8 cellular contexts compared by ENCODE assay signal in genomic region chr19:5339950-5340636, GRCh38. TPM values are rescaled to one million over a fixed set of nuclear protein-coding genes. Genes with fewer than 3 reads are reported as not detected.
DNase-seq lines count a peak whose midpoint lies in the region; ATAC-seq and TF ChIP-seq lines count a peak whose summit lies in the region.

No MANE protein-coding gene starts in this region.

- peak overlapping the region; percentile 56 to 65 for H3K4me3 ChIP-seq in cardiac fibroblast (replicated peaks in 1 of 2; ENCODE audit: low read depth in 2 of 2, low read length in 2 of 2)
- H3K4me3 ChIP-seq in right lobe of liver, result peak overlapping the region; percentile 29 to 50 (median 41)

- no peaks in the 10 kb centered on the region for H3K36me3 Mint-ChIP-seq in type B pancreatic cell

- no peak overlapping the region for H3K27ac ChIP-seq in right lobe of liver

- H3K4me1 Mint-ChIP-seq in type B pancreatic cell (ENCODE audit: unreplicated experiment), result peaks cover 19% of the 10 kb centered on the region

- no peaks in the 10 kb centered on the region for H3K9me3 ChIP-seq in right lobe of liver

- H3K4me3 Mint-ChIP-seq in type B pancreatic cell, result peak overlapping the region; percentile 87

- no peak for TF ChIP-seq POLR2A in right lobe of liver (IDR thresholded peaks at IDR 0.05)

- no peaks in the 10 kb centered on the region for H3K9me3 Mint-ChIP-seq in type B pancreatic cell

- no peak overlapping the region for H3K27ac Mint-ChIP-seq in type B pancreatic cell

- peaks cover 0 to 4% (median 0%) of the 10 kb centered on the region in 4 donors for H3K4me1 ChIP-seq in right lobe of liver

- no peaks in the 10 kb centered on the region for H3K36me3 ChIP-seq in right lobe of liver

- WGBS in right lobe of liver (ENCODE audit: insufficient coverage, low coverage, low lambda C conversion rate, missing lambda C conversion rate), result 0% methylated on average over 10 of the region's 73 CpGs

- DNase-seq in ELR (ENCODE audit: low read depth) (peak; percentile 34), cardiac fibroblast (ENCODE audit: low read depth in 2 of 2) (no peak), right lobe of liver (peak in 1 of 3 donors; percentile 25), type B pancreatic cell (ENCODE audit: extremely low spot score, unreplicated experiment) (no peak), T-helper 9 cell (no peak), NOMO-1 (lab: John Stamatoyannopoulos, UW; ENCODE audit: unreplicated experiment in 2 of 2) (no peak)

- TF ChIP-seq CTCF in LNCAP (IDR thresholded peaks at IDR 0.05) (peak; percentile 48), cardiac fibroblast (IDR thresholded peaks at IDR 0.05; ENCODE audit: low read depth, low read length) (no peak), right lobe of liver (IDR thresholded peaks at IDR 0.05) (no peak), type B pancreatic cell (conservative IDR thresholded peaks at IDR 0.05) (peak; percentile 47)

- intact Hi-C loops in right lobe of liver (cut with DNase I), result no loop called here

- ATAC-seq in right lobe of liver (peak in 2 of 4 donors; percentile 8 to 9), GM21786 (IDR thresholded peaks at IDR 0.05; ENCODE audit: unreplicated experiment) (no peak)

- peaks cover 53% of the 10 kb centered on the region for H3K27me3 Mint-ChIP-seq in type B pancreatic cell

- H3K27me3 ChIP-seq in right lobe of liver, result peaks cover 3 to 15% of the 10 kb centered on the region in 2 donors

RNA-seq across cellular contexts. Expression of gene PTPRS, which starts 0.5 kb away (rescaled TPM):
- 10 to 100 TPM in 5 of 6 experiments, 1 to 10 TPM in 1; 6.1 to 39.9 (median 22.1) TPM for total RNA-seq in right lobe of liver
- 73.3 and 234 TPM in 2 replicates for total RNA-seq in type B pancreatic cell (ENCODE audit: low replicate concordance)

Comparison
In these comparisons a context has a peak if more than half of its experiments do, and no peak if none do; other contexts are left out.
1. CTCF ChIP-seq: peak in LNCAP (single experiment) and type B pancreatic cell (single experiment); none in cardiac fibroblast (single experiment) and right lobe of liver (0 of 4).